ENCODE assay signal across 12 cellular contexts in the genomic region with DNA sequence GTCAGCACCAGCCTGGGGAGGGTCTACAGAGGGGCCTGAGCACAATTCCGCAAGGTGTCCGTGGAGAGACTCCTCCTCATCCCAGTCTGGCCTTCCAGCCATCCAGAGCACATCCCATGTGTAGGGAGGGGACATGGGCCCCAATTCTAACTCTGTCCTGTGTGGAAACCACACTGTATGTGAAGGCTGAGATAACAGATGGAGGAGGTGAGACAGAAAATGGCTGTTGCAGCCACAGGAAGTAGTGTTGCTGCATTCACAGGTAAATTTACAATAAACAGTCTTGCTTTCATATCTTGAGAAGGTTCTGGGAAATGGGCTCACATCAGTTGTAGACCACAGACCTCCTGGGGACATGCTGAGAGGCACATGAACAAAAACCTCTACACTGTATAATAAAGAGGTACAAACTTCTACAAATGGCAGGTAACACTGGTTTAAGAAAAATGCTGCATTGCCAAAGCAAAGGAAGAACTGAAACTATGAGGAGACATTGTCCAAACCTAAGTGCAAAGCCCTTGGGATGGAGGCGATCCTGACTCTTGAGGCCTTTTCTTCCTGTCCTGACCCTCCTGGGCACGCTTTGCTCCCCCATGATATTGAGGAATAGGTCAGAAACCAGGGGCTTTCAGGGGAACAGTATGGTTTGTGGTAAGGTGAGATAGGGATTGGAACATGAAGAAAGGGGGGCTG. TPM values are rescaled to one million over a fixed set of nuclear protein-coding genes. Genes with fewer than 3 reads are reported as not detected.
A peak's percentile ranks its signal among the peaks of the same experiment; 100 is the strongest.
DNase-seq lines count a peak whose midpoint lies in the region; ATAC-seq and TF ChIP-seq lines count a peak whose summit lies in the region.
"Had no signal": no experiment of that assay in that cellular context is flagged by ENCODE, and none has a peak within 500 bp of the region (broad histone marks: within the 10 kb centered on the region; RNA-seq: fewer than 3 reads in every experiment).

No MANE protein-coding gene starts in this region.

- no peak overlapping the region for H3K14ac ChIP-seq in H9 (ENCODE audit: insufficient read depth, low read length)

- H3K27me3 Mint-ChIP-seq in H9 (ENCODE audit: low read depth), result peaks cover 66% of the 10 kb centered on the region

- no peak overlapping the region for H3K27ac Mint-ChIP-seq in H9

- H2AK5ac ChIP-seq in H9 (ENCODE audit: insufficient read length, low read length), result no peak overlapping the region

- H4K20me1 ChIP-seq in H9 (ENCODE audit: control insufficient read depth, insufficient read depth, insufficient read length), result no peaks in the 10 kb centered on the region

- no peak overlapping the region for H2BK15ac ChIP-seq in H9 (ENCODE audit: low read depth, low read length)

- H3K4me3 ChIP-seq in GM12864 (ENCODE audit: low read depth, low read length), result no peak overlapping the region
- H3K4me3 ChIP-seq: HAP-1 had no signal

- no peak overlapping the region for H2BK12ac ChIP-seq in H9 (ENCODE audit: insufficient read length, low read depth, low read length)

- no peak overlapping the region for H3K56ac ChIP-seq in H9 (ENCODE audit: insufficient read length, low read depth, low read length)

- no peaks in the 10 kb centered on the region for H3K79me1 ChIP-seq in H9 (ENCODE audit: insufficient read depth, low read depth, low read length, poor library complexity, severe bottlenecking)

- intact Hi-C loops in left colon (cut with DNase I, micrococcal nuclease), result no loop called here

- H3K23ac ChIP-seq in H9 (ENCODE audit: insufficient read length, low read depth, low read length), result no peak overlapping the region

- no peak overlapping the region for H2BK5ac ChIP-seq in H9 (ENCODE audit: insufficient read length, low read length)

- no peak overlapping the region for H2BK20ac ChIP-seq in H9 (ENCODE audit: low read depth, low read length, poor library complexity, severe bottlenecking)

- no peak overlapping the region for H3K4ac ChIP-seq in H9 (ENCODE audit: low read depth, low read length)

- H4K5ac ChIP-seq in H9 (ENCODE audit: insufficient read length, low read depth, low read length), result no peak overlapping the region

- TF ChIP-seq CTCF in GM12864 (IDR thresholded peaks at IDR 0.05; ENCODE audit: low read depth, low read length, missing control alignments) (no peak), H9 (conservative IDR thresholded peaks at IDR 0.05) (no peak)

- H3K36me3 Mint-ChIP-seq in H9 (ENCODE audit: insufficient read depth in 1 of 3, low read depth in 3 of 3), result no peaks in the 10 kb centered on the region; a peak in 2 of 7 replicates

- H3T11ph ChIP-seq in H9 (ENCODE audit: low read length), result no peak overlapping the region

- H3K27ac ChIP-seq in H9 (ENCODE audit: insufficient read length, low read depth, low read length), result no peak overlapping the region

- peaks cover 5% of the 10 kb centered on the region for H3K9me3 ChIP-seq in H9 (ENCODE audit: control insufficient read depth, low read depth, low read length)
- H3K9me3 ChIP-seq: HAP-1 had no signal

- WGBS in H9 (ENCODE audit: extremely low coverage, insufficient read length, low lambda C conversion rate), result no CpG with 5 or more reads among the region's 4 CpGs

- H2BK120ac ChIP-seq in H9 (ENCODE audit: low read depth, low read length, poor library complexity, severe bottlenecking), result no peak overlapping the region

- H4K91ac ChIP-seq in H9 (ENCODE audit: insufficient read length, low read depth, low read length), result no peak overlapping the region

- DNase-seq in GM12864 (ENCODE audit: low read depth), result peak; percentile 70
- peak; percentile 13 for DNase-seq in RPMI8226
- DNase-seq in left colon, result no peak
- no peak for DNase-seq in hippocampal formation (lab: John Stamatoyannopoulos, UW)
- DNase-seq in NCI-H748 treated with DMSO at 0.1 percent for 48 hours (lab: John Stamatoyannopoulos, UW), result no peak
- no peak for DNase-seq in H9
- DNase-seq in cortex of kidney (lab: John Stamatoyannopoulos, UW), result no peak
- DNase-seq: Karpas-422 had no signal

- H3K9me3 Mint-ChIP-seq in H9, result peaks cover 6 to 7% of the 10 kb centered on the region in 2 experiments; a peak in 2 of 5 replicates

- no peak overlapping the region for H3K18ac ChIP-seq in H9 (ENCODE audit: insufficient read length, low read depth, low read length)

- no peak overlapping the region for H3K9ac ChIP-seq in H9 (ENCODE audit: extremely low read depth, insufficient read length, low read length)

- H3K4me3 Mint-ChIP-seq in H9, result no peak overlapping the region
- H3K4me3 Mint-ChIP-seq: neural crest cell had no signal

- no peak overlapping the region for H3K4me2 ChIP-seq in H9 (ENCODE audit: insufficient read depth, insufficient read length, low read length)

- ATAC-seq in GM21390 (IDR thresholded peaks at IDR 0.05; ENCODE audit: unreplicated experiment) (peak; percentile 36), left colon (peak; percentile 33)

- no peaks in the 10 kb centered on the region for H3K23me2 ChIP-seq in H9 (ENCODE audit: insufficient read length, low read depth, low read length, poor library complexity, severe bottlenecking)

- no peak overlapping the region for H2AFZ ChIP-seq in H9 (ENCODE audit: low read length)

- no peaks in the 10 kb centered on the region for H3K27me3 ChIP-seq in H9 (ENCODE audit: insufficient read depth, low read length)

- no peak overlapping the region for H4K8ac ChIP-seq in H9 (replicated peaks; ENCODE audit: insufficient read length, low read depth, low read length)

- H3K4me1 Mint-ChIP-seq in H9, result no peaks in the 10 kb centered on the region
- H3K4me1 Mint-ChIP-seq: neural crest cell had no signal

- no peaks in the 10 kb centered on the region for H3K4me1 ChIP-seq in H9 (ENCODE audit: insufficient read depth, low read length)
- H3K4me1 ChIP-seq: HAP-1 had no signal

- H3K79me2 ChIP-seq in H9 (ENCODE audit: insufficient read depth, low read length), result no peaks in the 10 kb centered on the region

RNA-seq across cellular contexts. Expression of gene GIMAP2, which starts 21.6 kb away (rescaled TPM):
- total RNA-seq in left colon (1 to 10 TPM; 6.8 TPM), H9 (2021) (not detected in 2 replicates)
- total RNA-seq: neural crest cell had no signal

RNA-seq across cellular contexts. Expression of gene GIMAP6, which starts 31.8 kb away (rescaled TPM):
- 1 to 10 TPM; 6.4 to 8.5 TPM for total RNA-seq in left colon
- not detected in 2 replicates for total RNA-seq in H9 (2021)
- total RNA-seq: neural crest cell had no signal

RNA-seq across cellular contexts. Expression of gene GIMAP1, which starts 52.5 kb away (rescaled TPM):
- total RNA-seq in left colon (1 to 10 TPM; 1.1 to 2.4 TPM), H9 (2021) (not detected in 2 replicates)
- total RNA-seq: neural crest cell, RPMI7951 had no signal

Comparison
In these comparisons a context has a peak if more than half of its experiments do, and no peak if none do; other contexts are left out.
1. DNase-seq: peak in GM12864 (single experiment) and RPMI8226 (single experiment); none in left colon (0 of 2), hippocampal formation (0 of 2), NCI-H748 treated with DMSO at 0.1 percent for 48 hours (single experiment), H9 (single experiment) and cortex of kidney (single experiment).